In genomic region chrX:2577844-2578444, GRCh38 we compare ENCODE assay signal across 14 cellular contexts.
DNase-seq lines count a peak whose midpoint lies in the region; ATAC-seq and TF ChIP-seq lines count a peak whose summit lies in the region.
"Had no signal": no experiment of that assay in that cellular context is flagged by ENCODE, and none has a peak within 500 bp of the region (broad histone marks: within the 10 kb centered on the region; RNA-seq: fewer than 3 reads in every experiment).

No MANE protein-coding gene starts in this region.

- TF ChIP-seq CTCF in brain (conservative IDR thresholded peaks at IDR 0.05): no peak

- H3K27me3 Mint-ChIP-seq in brain: peaks cover 18% of the 10 kb centered on the region

- no peaks in the 10 kb centered on the region for H3K79me2 ChIP-seq in GM23248 (ENCODE audit: insufficient read depth)

- peaks cover 0 to 3% (median 0%) of the 10 kb centered on the region in 5 experiments for H3K9me3 Mint-ChIP-seq in brain
- H3K9me3 Mint-ChIP-seq: activated naive CD4-positive, alpha-beta T cell treated with anti-CD3 and anti-CD28 coated beads, Interleukin-2, amount 50 U/mL, for 24 hours; CD4-positive, alpha-beta T cell had no signal

- H4K20me1 ChIP-seq in GM23248 (ENCODE audit: insufficient read depth): no peaks in the 10 kb centered on the region

- 33 to 40% methylated on average over 15 of the region's 15 CpGs for WGBS in GM23248 (ENCODE audit: low coverage in 1 of 2, low lambda C conversion rate in 2 of 2, missing lambda C conversion rate in 2 of 2), 2 experiments

- H3K27me3 ChIP-seq in GM23248 (replicated peaks; ENCODE audit: insufficient read depth) (peaks cover 16% of the 10 kb centered on the region), MG63 (peaks cover 23% of the 10 kb centered on the region)

- H3K9ac ChIP-seq in GM23248: no peak overlapping the region

- in situ Hi-C loops in GM23248 (cut with MboI): no loop called here

- peaks cover 22% of the 10 kb centered on the region for H3K4me1 Mint-ChIP-seq in brain

- ATAC-seq in HG02610 (IDR thresholded peaks at IDR 0.05; ENCODE audit: unreplicated experiment): no peak
- ATAC-seq: right cardiac atrium had no signal

- DNase-seq in GM23248 (peak; percentile 37), MG63 (peak; percentile 73), non-pigmented ciliary epithelial cell (ENCODE audit: low read depth) (peak; percentile 30), NCI-H187 (lab: John Stamatoyannopoulos, UW) (no peak), HPDE6-E6E7 (ENCODE audit: extremely low spot score) (no peak)
- DNase-seq: CD4-positive, alpha-beta T cell; cerebellar nuclear complex; NCI-H2081 treated with DMSO at 0.1 percent for 48 hours; right cardiac atrium; stomach had no signal

- H3K9me2 ChIP-seq in GM23248 (ENCODE audit: insufficient read depth): no peaks in the 10 kb centered on the region

- H3K4me1 ChIP-seq in GM23248 (ENCODE audit: insufficient read depth): no peaks in the 10 kb centered on the region

- peak overlapping the region; percentile 75 for H2AFZ ChIP-seq in GM23248

- H3K27ac ChIP-seq in GM23248: no peak overlapping the region
- H3K27ac ChIP-seq: SJSA1, stomach had no signal

- H3K4me2 ChIP-seq in GM23248 (ENCODE audit: unreplicated experiment): peak overlapping the region; percentile 18

- H3K4me3 Mint-ChIP-seq in brain: peak overlapping the region in 2 of 5 experiments; percentile 29 to 43
- H3K4me3 Mint-ChIP-seq: activated naive CD4-positive, alpha-beta T cell treated with anti-CD3 and anti-CD28 coated beads, Interleukin-2, amount 50 U/mL, for 24 hours; CD4-positive, alpha-beta T cell had no signal

- no peaks in the 10 kb centered on the region for H3F3A ChIP-seq in GM23248 (ENCODE audit: insufficient read depth)

- no peak overlapping the region for H3K4me3 ChIP-seq in GM23248
- H3K4me3 ChIP-seq in MG63: no peak overlapping the region
- H3K4me3 ChIP-seq: SJSA1, stomach had no signal

- H3K9me3 ChIP-seq in GM23248 (ENCODE audit: low read depth) (no peaks in the 10 kb centered on the region), MG63 (no peaks in the 10 kb centered on the region)
- H3K9me3 ChIP-seq: SJSA1, stomach had no signal

- H3K27ac Mint-ChIP-seq in brain: peak overlapping the region in 3 of 5 experiments; percentile 8 to 34 (median 17)
- H3K27ac Mint-ChIP-seq: activated naive CD4-positive, alpha-beta T cell treated with anti-CD3 and anti-CD28 coated beads, Interleukin-2, amount 50 U/mL, for 24 hours; CD4-positive, alpha-beta T cell had no signal

- no peaks in the 10 kb centered on the region for H3K36me3 ChIP-seq in GM23248 (ENCODE audit: low read depth)
- H3K36me3 ChIP-seq in MG63: no peaks in the 10 kb centered on the region
- H3K36me3 ChIP-seq: SJSA1, stomach had no signal

- peaks cover 14% of the 10 kb centered on the region for H3K36me3 Mint-ChIP-seq in brain
- H3K36me3 Mint-ChIP-seq: activated naive CD4-positive, alpha-beta T cell treated with anti-CD3 and anti-CD28 coated beads, Interleukin-2, amount 50 U/mL, for 24 hours had no signal

Comparison
In these comparisons a context has a peak if more than half of its experiments do, and no peak if none do; other contexts are left out.
1. DNase-seq: peak in GM23248 (single experiment), MG63 (single experiment) and non-pigmented ciliary epithelial cell (single experiment); none in NCI-H187 (0 of 2) and HPDE6-E6E7 (single experiment).